In the genomic region with DNA sequence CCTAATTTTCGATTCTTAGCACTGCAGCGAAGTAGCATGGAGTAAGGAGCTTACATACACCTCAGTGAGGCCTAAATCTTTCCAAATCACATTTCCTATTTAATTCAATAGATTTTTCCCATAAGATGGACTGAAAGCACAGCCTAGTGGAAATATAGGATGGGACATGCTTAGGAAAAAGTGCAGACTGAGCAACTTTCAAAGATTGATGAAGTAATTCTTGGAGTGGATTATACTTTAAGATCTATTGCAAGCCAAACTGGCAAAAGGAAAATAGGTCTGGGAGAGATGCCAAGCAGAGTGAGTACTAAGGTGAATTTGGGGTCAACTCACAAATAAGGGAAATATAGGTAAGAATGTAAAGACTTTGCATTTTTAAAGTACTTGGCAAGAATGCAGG, we compare ENCODE assay signal across 19 cellular contexts.
A peak's percentile ranks its signal among the peaks of the same experiment; 100 is the strongest.
DNase-seq lines count a peak whose midpoint lies in the region; FAIRE-seq and TF ChIP-seq lines count a peak whose summit lies in the region.
"Had no signal": no experiment of that assay in that cellular context is flagged by ENCODE, and none has a peak within 500 bp of the region (broad histone marks: within the 10 kb centered on the region; RNA-seq: fewer than 3 reads in every experiment).

No MANE protein-coding gene starts in this region.

- H3K27ac Mint-ChIP-seq in osteocyte (ENCODE audit: unreplicated experiment) (no peak overlapping the region), immature natural killer cell (no peak overlapping the region)
- H3K27ac Mint-ChIP-seq: activated CD8-positive, alpha-beta T cell treated with anti-CD3 and anti-CD28 coated beads, Interleukin-2, amount 10 ng/mL, durations not matched to agents 7 days and 5 days; activated T-helper 17 cell treated with anti-CD3 and anti-CD28 coated beads, Interleukin-2, amount 50 U/mL, for 72 hours had no signal

- no peaks in the 10 kb centered on the region for H3K9me1 ChIP-seq in endothelial cell of umbilical vein (replicated peaks; ENCODE audit: control insufficient read depth, extremely low read depth, insufficient read depth, low read length)

- no peaks in the 10 kb centered on the region for H3K4me1 ChIP-seq in endothelial cell of umbilical vein (ENCODE audit: control insufficient read depth, extremely low read depth, insufficient read depth, low read length)
- H3K4me1 ChIP-seq: BLaER1, left ventricle myocardium inferior, pancreas, Peyer's patch, thyroid gland had no signal

- no peaks in the 10 kb centered on the region for H3K9me3 Mint-ChIP-seq in osteocyte (ENCODE audit: unreplicated experiment)
- H3K9me3 Mint-ChIP-seq in immature natural killer cell: peaks cover 5 to 50% (median 17%) of the 10 kb centered on the region in 6 donors

- H3K36me3 ChIP-seq in endothelial cell of umbilical vein (ENCODE audit: control insufficient read depth in 2 of 2, extremely low read depth in 1 of 2, insufficient read depth in 2 of 2, low read length in 2 of 2): no peaks in the 10 kb centered on the region
- H3K36me3 ChIP-seq: BLaER1, left ventricle myocardium inferior, pancreas, Peyer's patch, thyroid gland had no signal

- FAIRE-seq in endothelial cell of umbilical vein (lab: Jason Lieb, UNC): no peak
- FAIRE-seq: pancreas, small intestine had no signal

- H3K79me2 ChIP-seq in endothelial cell of umbilical vein (ENCODE audit: control insufficient read depth, insufficient read depth, low read length): no peaks in the 10 kb centered on the region

- H4K20me1 ChIP-seq in endothelial cell of umbilical vein (replicated peaks; ENCODE audit: control insufficient read depth, extremely low read depth, insufficient read depth, low read length): no peaks in the 10 kb centered on the region
- H4K20me1 ChIP-seq: BLaER1 had no signal

- no peak overlapping the region for H3K9ac ChIP-seq in endothelial cell of umbilical vein (replicated peaks; ENCODE audit: extremely low read depth, insufficient read depth, low read length)
- H3K9ac ChIP-seq: BLaER1 had no signal

- H2AFZ ChIP-seq in endothelial cell of umbilical vein (ENCODE audit: low read depth, low read length): no peak overlapping the region

- POLR2A ChIA-PET in endothelial cell of umbilical vein (lab: Charles Lee): no interaction called here

- H3K9me3 ChIP-seq in endothelial cell of umbilical vein (replicated peaks; ENCODE audit: control insufficient read depth, insufficient read depth, low read length): no peaks in the 10 kb centered on the region
- H3K9me3 ChIP-seq: BLaER1, left ventricle myocardium inferior, pancreas, Peyer's patch, thyroid gland had no signal

- DNase-seq in LHCN-M2 (ENCODE audit: low read depth) (peak; percentile 22), RPMI7951 (ENCODE audit: low read depth) (peak; percentile 32), endothelial cell of umbilical vein (ENCODE audit: low read depth, low spot score) (peak; percentile 1), osteocyte (ENCODE audit: extremely low spot score, unreplicated experiment) (no peak), NCI-H187 treated with DMSO at 0.1 percent for 48 hours (lab: John Stamatoyannopoulos, UW) (no peak), immature natural killer cell (no peak), NK-92 (lab: John Stamatoyannopoulos, UW; ENCODE audit: unreplicated experiment) (no peak)
- DNase-seq: activated CD8-positive, alpha-beta T cell treated with anti-CD3 and anti-CD28 coated beads, Interleukin-2, amount 10 ng/mL, durations not matched to agents 7 days and 5 days; amniotic stem cell; DMS153; left ventricle myocardium inferior; NCI-H2081 treated with DMSO at 0.1 percent for 48 hours; NCI-H526 treated with DMSO at 0.1 percent for 48 hours; pancreas; Peyer's patch; small intestine; thyroid gland had no signal

- CTCF ChIA-PET in endothelial cell of umbilical vein (lab: Charles Lee): interaction anchor here (1.0 to 1.2 kb wide), 2 partner anchors 221 to 287 kb away, joined by 3 read pairs; no protein-coding TSS in a partner anchor

- H3K36me3 Mint-ChIP-seq in osteocyte (ENCODE audit: unreplicated experiment) (peaks cover 2% of the 10 kb centered on the region), immature natural killer cell (peaks cover 0 to 3% (median 0%) of the 10 kb centered on the region in 3 donors)

- no peak overlapping the region for H3K4me2 ChIP-seq in endothelial cell of umbilical vein (ENCODE audit: insufficient read depth, low read length)
- H3K4me2 ChIP-seq: BLaER1 had no signal

- H3K4me1 Mint-ChIP-seq in osteocyte (ENCODE audit: unreplicated experiment) (peaks cover 8% of the 10 kb centered on the region), immature natural killer cell (no peaks in the 10 kb centered on the region)
- H3K4me1 Mint-ChIP-seq: activated T-helper 17 cell treated with anti-CD3 and anti-CD28 coated beads, Interleukin-2, amount 50 U/mL, for 72 hours had no signal

- H3K27me3 Mint-ChIP-seq in osteocyte (ENCODE audit: unreplicated experiment) (no peaks in the 10 kb centered on the region), immature natural killer cell (ENCODE audit: low read depth in 3 of 3) (peaks cover 0 to 1% (median 0%) of the 10 kb centered on the region in 3 donors)
- H3K27me3 Mint-ChIP-seq: activated T-helper 17 cell treated with anti-CD3 and anti-CD28 coated beads, Interleukin-2, amount 50 U/mL, for 72 hours had no signal

- TF ChIP-seq CTCF in endothelial cell of umbilical vein (IDR thresholded peaks at IDR 0.05; ENCODE audit: extremely low read depth in 1 of 2, insufficient read depth in 1 of 2, low read depth in 1 of 2, low read length in 2 of 2) (no peak), osteocyte (IDR thresholded peaks at IDR 0.05) (peak; percentile 42)

- no peak overlapping the region for H3K27ac ChIP-seq in endothelial cell of umbilical vein (ENCODE audit: insufficient read depth, low read depth, low read length)
- H3K27ac ChIP-seq: BLaER1, left ventricle myocardium inferior, pancreas, Peyer's patch, thyroid gland had no signal

- TF ChIP-seq POLR2A in endothelial cell of umbilical vein (IDR thresholded peaks at IDR 0.05; ENCODE audit: low read depth, low read length): no peak

- intact Hi-C loops in endothelial cell of umbilical vein (cut with micrococcal nuclease): no loop called here

- no peak overlapping the region for H3K4me3 Mint-ChIP-seq in osteocyte (ENCODE audit: unreplicated experiment)
- no peak overlapping the region for H3K4me3 Mint-ChIP-seq in immature natural killer cell
- H3K4me3 Mint-ChIP-seq: activated CD8-positive, alpha-beta T cell treated with anti-CD3 and anti-CD28 coated beads, Interleukin-2, amount 10 ng/mL, durations not matched to agents 7 days and 5 days; activated T-helper 17 cell treated with anti-CD3 and anti-CD28 coated beads, Interleukin-2, amount 50 U/mL, for 72 hours had no signal

- dilution Hi-C loops in endothelial cell of umbilical vein (cut with MboI; ENCODE audit: extremely low pct_ligation_motif_present, low sequenced_read_pairs): no loop called here

- no TSS peak for BruUV-seq in endothelial cell of umbilical vein (replicated peaks; lab: Mats Ljungman, UMichigan)

- H3K4me3 ChIP-seq in endothelial cell of umbilical vein (replicated peaks in 1 of 3; ENCODE audit: insufficient read depth in 1 of 3, low read depth in 1 of 3, low read length in 3 of 3): no peak overlapping the region
- H3K4me3 ChIP-seq: BLaER1, left ventricle myocardium inferior, pancreas, Peyer's patch, thyroid gland had no signal

- H3K27me3 ChIP-seq in endothelial cell of umbilical vein (ENCODE audit: control insufficient read depth in 2 of 2, insufficient read depth in 2 of 2, low read length in 2 of 2): no peaks in the 10 kb centered on the region
- H3K27me3 ChIP-seq: BLaER1, pancreas, Peyer's patch, thyroid gland had no signal

TF ChIP-seq in endothelial cell of umbilical vein, 7 proteins besides CTCF, POLR2A, EP300 and RAD21:
- TF ChIP-seq FOS (IDR thresholded peaks at IDR 0.05; ENCODE audit: borderline replicate concordance, insufficient read depth, low read length): no peak
- TF ChIP-seq EZH2 (IDR thresholded peaks at IDR 0.05; ENCODE audit: borderline replicate concordance, low read depth, low read length, severe bottlenecking): no peak
- TF ChIP-seq, protein P1, sequence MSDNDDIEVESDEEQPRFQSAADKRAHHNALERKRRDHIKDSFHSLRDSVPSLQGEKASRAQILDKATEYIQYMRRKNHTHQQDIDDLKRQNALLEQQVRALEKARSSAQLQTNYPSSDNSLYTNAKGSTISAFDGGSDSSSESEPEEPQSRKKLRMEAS (IDR thresholded peaks at IDR 0.05; ENCODE audit: insufficient read depth, insufficient read length): no peak
- TF ChIP-seq POLR2AphosphoS5 (IDR thresholded peaks at IDR 0.05; ENCODE audit: insufficient read depth, low read depth, low read length): no peak

Comparison
In these comparisons a context has a peak if more than half of its experiments do, and no peak if none do; other contexts are left out.
1. DNase-seq: peak in LHCN-M2 (single experiment), RPMI7951 (single experiment) and endothelial cell of umbilical vein (single experiment); none in osteocyte (single experiment), NCI-H187 treated with DMSO at 0.1 percent for 48 hours (single experiment), immature natural killer cell (0 of 3) and NK-92 (single experiment).